ENCODE assay signal across 8 cellular contexts in the genomic region with DNA sequence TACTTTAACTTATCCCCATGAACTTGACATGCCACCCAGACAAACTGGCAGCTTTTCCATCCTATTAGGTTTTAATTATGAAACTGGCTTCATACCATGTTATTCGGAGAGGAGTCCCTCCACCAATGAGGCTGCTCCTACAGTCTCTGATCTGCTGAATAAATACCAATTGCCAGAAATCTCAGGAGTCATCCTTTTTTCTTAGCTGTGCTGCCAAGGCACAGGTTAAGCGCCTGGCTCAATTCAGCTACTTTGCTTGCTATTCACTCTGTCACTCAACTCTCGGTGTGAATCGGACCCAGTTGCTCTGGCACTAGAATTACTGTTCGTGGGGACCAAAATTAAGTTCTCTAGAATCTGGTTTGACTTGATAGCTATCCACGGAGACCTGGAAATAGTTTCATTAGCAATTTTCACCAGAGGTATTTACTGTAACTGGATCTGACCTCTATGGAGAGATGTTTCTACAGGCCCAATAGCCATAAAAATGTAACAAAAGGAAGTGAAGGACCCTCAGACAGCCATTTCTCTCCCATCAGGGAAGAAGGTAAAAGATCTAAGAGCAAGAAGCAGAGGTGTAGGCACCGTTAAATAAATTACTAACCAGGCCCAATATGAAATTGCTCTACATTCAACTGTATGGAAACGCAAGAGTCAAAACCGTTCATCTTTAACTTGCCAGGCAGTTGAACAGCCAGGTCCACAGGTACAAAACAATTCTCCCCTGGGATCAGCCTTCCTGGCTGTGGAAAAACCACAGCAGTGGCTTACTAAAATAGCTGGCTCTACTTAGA. TPM values are rescaled to one million over a fixed set of nuclear protein-coding genes. Genes with fewer than 3 reads are reported as not detected.
A peak's percentile ranks its signal among the peaks of the same experiment; 100 is the strongest.
DNase-seq lines count a peak whose midpoint lies in the region; ATAC-seq and TF ChIP-seq lines count a peak whose summit lies in the region.

No MANE protein-coding gene starts in this region.

- DNase-seq in NB4 (ENCODE audit: low read depth), result peak; percentile 40
- DNase-seq in mammary epithelial cell, result peak; percentile 50
- no peak for DNase-seq in naive thymus-derived CD4-positive, alpha-beta T cell
- no peak for DNase-seq in RPMI8226
- DNase-seq in GM19238 (ENCODE audit: insufficient read length, low spot score), result no peak
- DNase-seq in brain microvascular endothelial cell, result no peak

- no peaks in the 10 kb centered on the region for H3K9me3 ChIP-seq in BLaER1
- no peaks in the 10 kb centered on the region for H3K9me3 ChIP-seq in mammary epithelial cell (replicated peaks; ENCODE audit: insufficient read depth, low read length)
- no peaks in the 10 kb centered on the region for H3K9me3 ChIP-seq in naive thymus-derived CD4-positive, alpha-beta T cell (ENCODE audit: control insufficient read depth in 2 of 3, low read length in 3 of 3)

- no peak for ATAC-seq in naive thymus-derived CD4-positive, alpha-beta T cell
- ATAC-seq in GM18498 (IDR thresholded peaks at IDR 0.05; ENCODE audit: unreplicated experiment), result no peak

- H3K4me1 ChIP-seq in BLaER1 (peaks cover 50% of the 10 kb centered on the region), mammary epithelial cell (ENCODE audit: insufficient read depth, low read length) (peaks cover 35% of the 10 kb centered on the region)
- H3K4me1 ChIP-seq in naive thymus-derived CD4-positive, alpha-beta T cell (ENCODE audit: control insufficient read depth in 2 of 2, insufficient read depth in 2 of 2, low read length in 2 of 2), result peaks cover 41 to 47% of the 10 kb centered on the region in 2 donors

- POLR2A ChIA-PET in naive thymus-derived CD4-positive, alpha-beta T cell (lab: Charles Lee), result interaction anchor here (0.6 to 12.0 kb wide), 5 partner anchors 13 to 136 kb away, joined by 3 to 184 read pairs (median 3); no protein-coding TSS in a partner anchor

- peak overlapping the region; percentile 100 for H3K27ac ChIP-seq in BLaER1
- peak overlapping the region; percentile 87 for H3K27ac ChIP-seq in mammary epithelial cell (ENCODE audit: insufficient read depth, low read depth, low read length)
- H3K27ac ChIP-seq in naive thymus-derived CD4-positive, alpha-beta T cell (ENCODE audit: low read depth, low read length), result peak overlapping the region; percentile 99
- H3K27ac ChIP-seq in brain microvascular endothelial cell, result no peak overlapping the region

- H3K4me2 ChIP-seq in BLaER1 (peak overlapping the region; percentile 88), mammary epithelial cell (ENCODE audit: insufficient read depth, low read depth, low read length) (peak overlapping the region; percentile 95)

- no peak overlapping the region for H2AFZ ChIP-seq in mammary epithelial cell (ENCODE audit: low read depth, low read length)

- TF ChIP-seq CTCF in NB4 (IDR thresholded peaks at IDR 0.05; ENCODE audit: low read depth, low read length) (no peak), mammary epithelial cell (conservative IDR thresholded peaks at IDR 0.05 in 1 of 2, IDR thresholded peaks at IDR 0.05 in 1 of 2; ENCODE audit: extremely low read depth in 1 of 2, insufficient read depth in 1 of 2, low read depth in 1 of 2, low read length in 2 of 2) (no peak), brain microvascular endothelial cell (IDR thresholded peaks at IDR 0.05; ENCODE audit: low read depth, low read length, missing control alignments) (no peak)

- intact Hi-C loops in mammary epithelial cell (cut with micrococcal nuclease), result no loop called here
- intact Hi-C loops in naive thymus-derived CD4-positive, alpha-beta T cell (cut with micrococcal nuclease), result loop anchor here in 1 of 2 donors (1.0 kb wide), 1 partner anchor 14 kb away; no protein-coding TSS in a partner anchor

- peaks cover 40 to 69% (median 58%) of the 10 kb centered on the region in 7 donors for H3K4me1 Mint-ChIP-seq in naive thymus-derived CD4-positive, alpha-beta T cell

- no peak for TF ChIP-seq POLR2A in NB4 (IDR thresholded peaks at IDR 0.05; ENCODE audit: extremely low read depth, insufficient read length)

- dilution Hi-C loops in mammary epithelial cell (cut with HindIII; ENCODE audit: low sequenced_read_pairs), result no loop called here

- H3K9me3 Mint-ChIP-seq in naive thymus-derived CD4-positive, alpha-beta T cell, result peaks cover 0 to 2% (median 0%) of the 10 kb centered on the region in 11 donors

- H3K79me2 ChIP-seq in mammary epithelial cell (ENCODE audit: insufficient read depth, low read length), result peaks cover 85% of the 10 kb centered on the region

- peaks cover 21% of the 10 kb centered on the region; the same call in 1 of the 2 replicates for H4K20me1 ChIP-seq in BLaER1
- H4K20me1 ChIP-seq in mammary epithelial cell (ENCODE audit: insufficient read depth, low read length), result no peaks in the 10 kb centered on the region

- H3K4me3 ChIP-seq in BLaER1 (peak overlapping the region; percentile 86; the same call in 1 of the 2 replicates), NB4 (ENCODE audit: low read depth, low read length) (no peak overlapping the region), mammary epithelial cell (replicated peaks in 1 of 3; ENCODE audit: insufficient read depth in 1 of 3, low read depth in 2 of 3, low read length in 3 of 3) (no peak overlapping the region), brain microvascular endothelial cell (ENCODE audit: low read depth, low read length) (no peak overlapping the region)
- H3K4me3 ChIP-seq in naive thymus-derived CD4-positive, alpha-beta T cell (ENCODE audit: low read length), result peak overlapping the region; percentile 15

- H3K36me3 Mint-ChIP-seq in naive thymus-derived CD4-positive, alpha-beta T cell, result peaks cover 0 to 37% (median 13%) of the 10 kb centered on the region in 5 donors

- in situ Hi-C loops in mammary epithelial cell (cut with MboI; ENCODE audit: low sequenced_read_pairs in 2 of 2), result no loop called here
- in situ Hi-C loops in brain microvascular endothelial cell (cut with HindIII; ENCODE audit: low pct_ligation_motif_present, low sequenced_read_pairs), result no loop called here

- H3K27me3 Mint-ChIP-seq in naive thymus-derived CD4-positive, alpha-beta T cell, result peaks cover 0 to 2% (median 0%) of the 10 kb centered on the region in 5 donors

- CTCF ChIA-PET in mammary epithelial cell (lab: Charles Lee; ENCODE audit: low non-redundant PET), result interaction anchor here (0.6 kb wide), 1 partner anchor 181 kb away, joined by 6 read pairs; no protein-coding TSS in a partner anchor
- CTCF ChIA-PET in naive thymus-derived CD4-positive, alpha-beta T cell (lab: Charles Lee), result interaction anchor here (1.0 to 1.3 kb wide), 2 partner anchors 18 to 29 kb away, joined by 3 read pairs; no protein-coding TSS in a partner anchor

- H3K27me3 ChIP-seq in BLaER1 (no peaks in the 10 kb centered on the region), mammary epithelial cell (ENCODE audit: insufficient read depth, low read length) (no peaks in the 10 kb centered on the region), brain microvascular endothelial cell (replicated peaks) (no peaks in the 10 kb centered on the region)
- H3K27me3 ChIP-seq in naive thymus-derived CD4-positive, alpha-beta T cell (ENCODE audit: control insufficient read depth in 2 of 2, insufficient read depth in 2 of 2, low read length in 2 of 2), result no peaks in the 10 kb centered on the region

- H3K36me3 ChIP-seq in BLaER1 (peaks cover 40% of the 10 kb centered on the region), mammary epithelial cell (ENCODE audit: insufficient read depth, low read length) (peaks cover 7% of the 10 kb centered on the region), brain microvascular endothelial cell (replicated peaks) (no peaks in the 10 kb centered on the region)
- H3K36me3 ChIP-seq in naive thymus-derived CD4-positive, alpha-beta T cell (ENCODE audit: control insufficient read depth in 2 of 3, insufficient read depth in 3 of 3, low read length in 3 of 3), result peaks cover 0 to 24% (median 0%) of the 10 kb centered on the region in 3 experiments

- peak overlapping the region in 9 of 10 donors; percentile 43 to 100 (median 77) for H3K4me3 Mint-ChIP-seq in naive thymus-derived CD4-positive, alpha-beta T cell

- BruUV-seq in mammary epithelial cell (replicated peaks; lab: Mats Ljungman, UMichigan), result no TSS peak

- H3K27ac Mint-ChIP-seq in naive thymus-derived CD4-positive, alpha-beta T cell, result peak overlapping the region; percentile 20 to 100 (median 99)

- H3K9ac ChIP-seq in BLaER1 (peak overlapping the region; percentile 99), mammary epithelial cell (ENCODE audit: insufficient read depth, low read length) (peak overlapping the region; percentile 25)

- WGBS in mammary epithelial cell (ENCODE audit: low coverage, missing lambda C conversion rate), result 17% methylated on average over 9 of the region's 9 CpGs

RNA-seq across cellular contexts. Expression of gene ZC3H4, which starts 5.4 kb away (rescaled TPM):
- total RNA-seq in mammary epithelial cell, result 10 to 100 TPM; 13.8 to 57.8 TPM
- polyA plus RNA-seq in mammary epithelial cell, result 10.0 TPM
- polyA minus RNA-seq in mammary epithelial cell, result 36.8 TPM
- 100 to 1,000 TPM in 1 of 5 experiments, 10 to 100 TPM in 4; 53.6 to 123 (median 73.0) TPM for total RNA-seq in naive thymus-derived CD4-positive, alpha-beta T cell
- 1 to 10 TPM; 2.0 to 2.3 TPM for polyA plus RNA-seq in naive thymus-derived CD4-positive, alpha-beta T cell

RNA-seq across cellular contexts. Expression of gene SAE1, which starts 22.5 kb away (rescaled TPM):
- total RNA-seq in mammary epithelial cell, result 100 to 1,000 TPM in 1 of 2 donors, 10 to 100 TPM in 1; 62.0 to 106 TPM
- 107 TPM for polyA plus RNA-seq in mammary epithelial cell
- polyA minus RNA-seq in mammary epithelial cell, result 52.1 TPM
- total RNA-seq in naive thymus-derived CD4-positive, alpha-beta T cell, result 100 to 1,000 TPM in 1 of 5 experiments, 10 to 100 TPM in 4; 34.3 to 115 (median 46.4) TPM
- polyA plus RNA-seq in naive thymus-derived CD4-positive, alpha-beta T cell, result 100 to 1,000 TPM; 145 to 181 TPM

RNA-seq across cellular contexts. Expression of gene TMEM160, which starts 59.7 kb away (rescaled TPM):
- total RNA-seq in mammary epithelial cell, result 10 to 100 TPM; 11.7 to 32.1 TPM
- 23.0 TPM for polyA plus RNA-seq in mammary epithelial cell
- not detected for polyA minus RNA-seq in mammary epithelial cell
- 10 to 100 TPM; 23.1 to 46.3 (median 26.0) TPM for total RNA-seq in naive thymus-derived CD4-positive, alpha-beta T cell
- 100 to 1,000 TPM; 131 TPM for polyA plus RNA-seq in naive thymus-derived CD4-positive, alpha-beta T cell

Comparison
In these comparisons a context has a peak if more than half of its experiments do, and no peak if none do; other contexts are left out.
1. H3K4me3 ChIP-seq: peak in BLaER1 (single experiment) and naive thymus-derived CD4-positive, alpha-beta T cell (single experiment); none in NB4 (single experiment), mammary epithelial cell (0 of 3) and brain microvascular endothelial cell (single experiment).
2. DNase-seq: peak in NB4 (single experiment) and mammary epithelial cell (single experiment); none in naive thymus-derived CD4-positive, alpha-beta T cell (0 of 9), RPMI8226 (single experiment), GM19238 (single experiment) and brain microvascular endothelial cell (single experiment).